15 cellular contexts compared by ENCODE assay signal in the genomic region with DNA sequence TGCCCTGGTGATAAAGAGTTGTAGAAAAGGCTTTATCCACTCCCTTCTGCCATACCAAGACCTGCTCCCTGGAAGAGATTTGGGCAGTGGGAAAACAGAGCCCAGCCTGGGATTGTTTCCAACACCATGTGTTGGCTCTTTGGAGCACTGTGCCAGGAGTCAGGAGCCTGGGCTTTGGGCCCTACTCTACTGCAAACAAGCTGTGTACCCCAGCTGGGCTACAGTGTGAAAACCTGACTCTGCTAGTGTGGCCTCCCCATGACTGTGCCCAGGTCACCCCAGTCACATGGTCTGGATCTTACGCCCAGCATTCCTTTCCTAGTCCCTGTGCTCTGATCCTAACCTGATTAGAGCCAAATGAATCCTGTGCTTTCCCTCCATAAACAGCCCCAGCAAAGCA. TPM values are rescaled to one million over a fixed set of nuclear protein-coding genes. Genes with fewer than 3 reads are reported as not detected.
DNase-seq lines count a peak whose midpoint lies in the region; ATAC-seq, FAIRE-seq and TF ChIP-seq lines count a peak whose summit lies in the region.
"Had no signal": no experiment of that assay in that cellular context is flagged by ENCODE, and none has a peak within 500 bp of the region (broad histone marks: within the 10 kb centered on the region; RNA-seq: fewer than 3 reads in every experiment).

No MANE protein-coding gene starts in this region.

- FAIRE-seq in kidney (lab: Jason Lieb, UNC) = no peak

- DNase-seq in G401 (ENCODE audit: low spot score) = peak; percentile 80
- DNase-seq in SK-N-DZ (ENCODE audit: low spot score) = peak; percentile 40
- DNase-seq in kidney = no peak
- DNase-seq in retinal pigment epithelial cell (ENCODE audit: low read depth) = peak; percentile 55
- no peak for DNase-seq in GF-D8 (lab: John Stamatoyannopoulos, UW)
- no peak for DNase-seq in HK-2 (ENCODE audit: unreplicated experiment)
- DNase-seq: CD8-positive, alpha-beta memory T cell; NCI-H1092 treated with DMSO at 0.1 percent for 48 hours; NCI-H1694; NCI-H2107; NCI-H345; SHP77 treated with DMSO at 0.1 percent for 48 hours had no signal

- no peaks in the 10 kb centered on the region for H3K9me3 ChIP-seq in kidney (ENCODE audit: control insufficient read depth in 1 of 2, low read length in 2 of 2)

- H3K9ac ChIP-seq in kidney (ENCODE audit: low read length in 2 of 2) = no peak overlapping the region
- H3K9ac ChIP-seq: KMS-11 had no signal

- no peak overlapping the region for H3K4me3 ChIP-seq in kidney (ENCODE audit: low read length in 2 of 2)
- H3K4me3 ChIP-seq in retinal pigment epithelial cell (ENCODE audit: low read length) = no peak overlapping the region

- TF ChIP-seq CTCF in kidney (IDR thresholded peaks at IDR 0.05; ENCODE audit: borderline replicate concordance, extremely low read depth, insufficient read depth) (no peak), retinal pigment epithelial cell (conservative IDR thresholded peaks at IDR 0.05; ENCODE audit: low read depth, low read length) (no peak)

- in situ Hi-C loops in G401 (cut with HindIII; ENCODE audit: low sequenced_read_pairs) = no loop called here

- H3K4me1 ChIP-seq in kidney (ENCODE audit: control insufficient read depth in 1 of 2, insufficient read depth in 1 of 2, low read depth in 1 of 2, low read length in 2 of 2) = peaks cover 0 to 9% of the 10 kb centered on the region in 2 donors

- intact Hi-C loops in kidney (cut with DNase I) = no loop called here

- no peak for ATAC-seq in GM19452 (IDR thresholded peaks at IDR 0.05; ENCODE audit: unreplicated experiment)
- ATAC-seq: HCT116 had no signal

- peak overlapping the region; percentile 26 to 49 for H3K27ac ChIP-seq in kidney (ENCODE audit: low read depth in 2 of 2, low read length in 2 of 2)
- H3K27ac ChIP-seq: KMS-11 had no signal

- H3K36me3 ChIP-seq in kidney (ENCODE audit: control insufficient read depth in 1 of 2, insufficient read depth in 2 of 2, low read length in 2 of 2) = no peaks in the 10 kb centered on the region

RNA-seq across cellular contexts. Expression of gene SHB, which starts 39.3 kb away (rescaled TPM):
- 18.4 and 24.9 TPM in 2 replicates for total RNA-seq in G401 (2014; rRNA removed; shearing (Covaris generic))
- 8.5 and 9.6 TPM in 2 replicates for polyA plus RNA-seq in SK-N-DZ (2014; cell fraction: cytosol; rRNA removed)
- 5.3 and 5.8 TPM in 2 replicates for polyA plus RNA-seq in SK-N-DZ (2014; cell fraction: nucleus; rRNA removed)
- total RNA-seq in kidney = 39.8 TPM
- 16.4 TPM for polyA plus RNA-seq in kidney (ENCODE audit: insufficient read depth, low read depth, low replicate concordance)

Comparison
In these comparisons a context has a peak if more than half of its experiments do, and no peak if none do; other contexts are left out.
1. DNase-seq: peak in G401 (single experiment), SK-N-DZ (single experiment) and retinal pigment epithelial cell (single experiment); none in kidney (single experiment), GF-D8 (single experiment) and HK-2 (single experiment).